In genomic region chr17:7239091-7240027, GRCh38 we compare ENCODE assay signal across 1 cellular context.
TF ChIP-seq lines count a peak whose summit lies in the region.

PHF23 (minus strand) TSS chr17:7239457; CDS start chr17:7239279, 178 bp downstream.

TF ChIP-seq in HepG2, 621 proteins besides CTCF, POLR2A, EP300 and RAD21 (continued from another document and continues in another):
- no peak for TF ChIP-seq MLXIP (CRISPR knock-in tag; IDR thresholded peaks at IDR 0.05; ENCODE audit: borderline replicate concordance)
- TF ChIP-seq MIER2 (CRISPR knock-in tag; IDR thresholded peaks at IDR 0.05): no peak
- no peak for TF ChIP-seq ARID3A (IDR thresholded peaks at IDR 0.05; ENCODE audit: low read depth, low read length)
- no peak for TF ChIP-seq KLF6 (CRISPR knock-in tag; IDR thresholded peaks at IDR 0.05)
- no peak for TF ChIP-seq FOXO4 (CRISPR knock-in tag; conservative IDR thresholded peaks at IDR 0.05)
- TF ChIP-seq ZBTB1 (CRISPR knock-in tag; IDR thresholded peaks at IDR 0.05; ENCODE audit: borderline replicate concordance): no peak
- TF ChIP-seq ZNF7 (CRISPR knock-in tag; IDR thresholded peaks at IDR 0.05): no peak
- no peak for TF ChIP-seq MTA3 (CRISPR knock-in tag; IDR thresholded peaks at IDR 0.05)
- TF ChIP-seq HNRNPK (IDR thresholded peaks at IDR 0.05; ENCODE audit: low read depth, low read length, poor library complexity, severe bottlenecking): peak; percentile 97
- no peak for TF ChIP-seq USF2 (IDR thresholded peaks at IDR 0.05; ENCODE audit: low read depth, low read length)
- no peak for TF ChIP-seq USF2 (CRISPR knock-in tag; IDR thresholded peaks at IDR 0.05; ENCODE audit: borderline replicate concordance)
- TF ChIP-seq ZBTB26 (CRISPR knock-in tag; IDR thresholded peaks at IDR 0.05; ENCODE audit: borderline replicate concordance): peak; percentile 22; the same call in 1 of the 2 replicates
- no peak for TF ChIP-seq ZNF792 (CRISPR knock-in tag; IDR thresholded peaks at IDR 0.05)
- TF ChIP-seq ZNF276 (CRISPR knock-in tag; IDR thresholded peaks at IDR 0.05; ENCODE audit: low read depth): no peak
- no peak for TF ChIP-seq ZNF335 (CRISPR knock-in tag; IDR thresholded peaks at IDR 0.05)
- peak; percentile 67 for TF ChIP-seq ZBTB40 (IDR thresholded peaks at IDR 0.05)
- TF ChIP-seq ZBTB40 (CRISPR knock-in tag; IDR thresholded peaks at IDR 0.05): no peak
- TF ChIP-seq ZNF33B (CRISPR knock-in tag; IDR thresholded peaks at IDR 0.05): peak; percentile 23; the same call in 1 of the 2 replicates
- TF ChIP-seq ZNF101 (CRISPR knock-in tag; IDR thresholded peaks at IDR 0.05; ENCODE audit: borderline replicate concordance, low read depth): no peak
- no peak for TF ChIP-seq ZNF841 (CRISPR knock-in tag; IDR thresholded peaks at IDR 0.05; ENCODE audit: borderline replicate concordance)
- peak; percentile 80 for TF ChIP-seq POLR2G (IDR thresholded peaks at IDR 0.05; ENCODE audit: low read depth, low read length)
- no peak for TF ChIP-seq ZNF652 (CRISPR knock-in tag; IDR thresholded peaks at IDR 0.05; ENCODE audit: borderline replicate concordance, low read depth)
- no peak for TF ChIP-seq ZHX1 (CRISPR knock-in tag; IDR thresholded peaks at IDR 0.05; ENCODE audit: low read depth)
- no peak for TF ChIP-seq ZNF383 (CRISPR knock-in tag; IDR thresholded peaks at IDR 0.05; ENCODE audit: borderline replicate concordance)
- TF ChIP-seq POGZ (CRISPR knock-in tag; IDR thresholded peaks at IDR 0.05): no peak
- TF ChIP-seq ZNF326 (CRISPR knock-in tag; IDR thresholded peaks at IDR 0.05; ENCODE audit: borderline replicate concordance): no peak
- no peak; the same call in 1 of the 2 replicates for TF ChIP-seq FOXO1 (CRISPR knock-in tag; IDR thresholded peaks at IDR 0.05)
- peak; percentile 41; the same call in 1 of the 2 replicates for TF ChIP-seq ZNF766 (CRISPR knock-in tag; IDR thresholded peaks at IDR 0.05; ENCODE audit: borderline replicate concordance)
- no peak for TF ChIP-seq CERS6 (CRISPR knock-in tag; IDR thresholded peaks at IDR 0.05)
- peak; percentile 54; the same call in 1 of the 2 replicates for TF ChIP-seq SPEN (CRISPR knock-in tag; IDR thresholded peaks at IDR 0.05; ENCODE audit: low read depth)
- no peak for TF ChIP-seq SRSF4 (IDR thresholded peaks at IDR 0.05; ENCODE audit: low read depth, low read length, poor library complexity, severe bottlenecking)
